18 cellular contexts compared by ENCODE assay signal in genomic region chr3:196049567-196050122, GRCh38. TPM values are rescaled to one million over a fixed set of nuclear protein-coding genes. Genes with fewer than 3 reads are reported as not detected.
DNase-seq lines count a peak whose midpoint lies in the region; ATAC-seq, FAIRE-seq and TF ChIP-seq lines count a peak whose summit lies in the region.
"Had no signal": no experiment of that assay in that cellular context is flagged by ENCODE, and none has a peak within 500 bp of the region (broad histone marks: within the 10 kb centered on the region; RNA-seq: fewer than 3 reads in every experiment).

No MANE protein-coding gene starts in this region.

- CTCF ChIA-PET in K562 (lab: Yijun Ruan, JAX; ENCODE audit: low intra/inter-chr PET ratio) = no interaction called here

- no peaks in the 10 kb centered on the region; a peak in 1 of 5 replicates for H3K4me1 ChIP-seq in K562 (replicated peaks in 1 of 2; ENCODE audit: control insufficient read depth in 2 of 2, insufficient read depth in 2 of 2, low read length in 2 of 2)
- H3K4me1 ChIP-seq: BLaER1, SJSA1 had no signal

- H3K9me1 ChIP-seq in K562 (ENCODE audit: control insufficient read depth, insufficient read depth, low read length) = no peaks in the 10 kb centered on the region

- in situ Hi-C loops in K562 (cut with MboI) = no loop called here

- 65% methylated on average over 12 of the region's 12 CpGs for WGBS in K562 (ENCODE audit: insufficient coverage, low coverage, missing lambda C conversion rate)

- no peak overlapping the region for H3K27ac ChIP-seq in K562 (ENCODE audit: extremely low read depth, low read depth, low read length)
- H3K27ac ChIP-seq: BLaER1, SJSA1 had no signal

- H3K4me3 Mint-ChIP-seq in T-helper 1 cell treated with Interleukin-12 subunit alpha and Interleukin-12 subunit beta and Interleukin-4 antibody, amounts not matched to agents 30 μg/mL and 1 μg/mL, for 36 hours = no peak overlapping the region
- H3K4me3 Mint-ChIP-seq in stimulated activated naive CD8-positive, alpha-beta T cell treated with anti-CD3 and anti-CD28 coated beads, Interleukin-15, amount 100 ng/mL, for 72 hours = no peak overlapping the region
- H3K4me3 Mint-ChIP-seq in type B pancreatic cell = no peak overlapping the region
- H3K4me3 Mint-ChIP-seq: CD8-positive, alpha-beta memory T cell; HFFc6 had no signal

- TF ChIP-seq CTCF in K562 (IDR thresholded peaks at IDR 0.05 in 2 of 3, conservative IDR thresholded peaks at IDR 0.05 in 1 of 3; ENCODE audit: insufficient read depth in 2 of 3, low read depth in 1 of 3, low read length in 3 of 3) (no peak), type B pancreatic cell (conservative IDR thresholded peaks at IDR 0.05) (no peak)

- H3K9me3 ChIP-seq in K562 (replicated peaks; ENCODE audit: control insufficient read depth, insufficient read depth, low read depth, low read length) = no peaks in the 10 kb centered on the region
- H3K9me3 ChIP-seq: BLaER1, SJSA1 had no signal

- no peaks in the 10 kb centered on the region for H3K27me3 ChIP-seq in K562 (ENCODE audit: control insufficient read depth in 2 of 2, insufficient read depth in 2 of 2, low read length in 2 of 2)
- H3K27me3 ChIP-seq: BLaER1, SJSA1 had no signal

- peaks cover 77% of the 10 kb centered on the region for H3K36me3 ChIP-seq in K562 (ENCODE audit: control insufficient read depth, insufficient read depth, low read length)

- no peak for DNase-seq in T-helper 1 cell
- no peak for DNase-seq in stimulated activated naive CD8-positive, alpha-beta T cell treated with anti-CD3 and anti-CD28 coated beads, Interleukin-15, Interleukin-2, amounts not matched to agents 100 U/mL and 50 U/mL, for 24 hours
- no peak for DNase-seq in stimulated activated naive CD8-positive, alpha-beta T cell treated with anti-CD3 and anti-CD28 coated beads, Interleukin-15, amount 100 ng/mL, for 72 hours
- DNase-seq in K562 (ENCODE audit: extremely low read depth in 1 of 4, low spot score in 3 of 4) = no peak
- DNase-seq in type B pancreatic cell (ENCODE audit: extremely low spot score, unreplicated experiment) = no peak
- DNase-seq in NCI-H345 treated with DMSO at 0.1 percent for 48 hours (lab: John Stamatoyannopoulos, UW; ENCODE audit: unreplicated experiment) = no peak
- DNase-seq: CD8-positive, alpha-beta memory T cell; DMS79 treated with DMSO at 0.1 percent for 48 hours; HFFc6; NCI-H2029; NCI-H2171; NCI-H748 treated with DMSO at 0.1 percent for 48 hours had no signal

- FAIRE-seq in K562 (lab: Jason Lieb, UNC) = no peak
- FAIRE-seq: GM18507, H1 had no signal

- BruUV-seq in K562 (replicated peaks; lab: Mats Ljungman, UMichigan) = no TSS peak

- H3K4me2 ChIP-seq in K562 (ENCODE audit: insufficient read depth, low read length) = no peak overlapping the region
- H3K4me2 ChIP-seq: BLaER1 had no signal

- H2AFZ ChIP-seq in K562 (ENCODE audit: low read depth, low read length) = no peak overlapping the region

- TF ChIP-seq EP300 in K562 (IDR thresholded peaks at IDR 0.05; ENCODE audit: low read length) = no peak

- no peak overlapping the region for H3K4me3 ChIP-seq in K562
- H3K4me3 ChIP-seq: BLaER1, SJSA1 had no signal

- peaks cover 50% of the 10 kb centered on the region for H3K36me3 Mint-ChIP-seq in T-helper 1 cell treated with Interleukin-12 subunit alpha and Interleukin-12 subunit beta and Interleukin-4 antibody, amounts not matched to agents 30 μg/mL and 1 μg/mL, for 36 hours (ENCODE audit: low read depth)
- H3K36me3 Mint-ChIP-seq in type B pancreatic cell = peaks cover 26% of the 10 kb centered on the region

- TF ChIP-seq RAD21 in K562 (CRISPR knock-in tag; conservative IDR thresholded peaks at IDR 0.05 in 1 of 2, IDR thresholded peaks at IDR 0.05 in 1 of 2) = no peak

- intact Hi-C loops in K562 (cut with micrococcal nuclease) = no loop called here

- no peak overlapping the region for H3K9ac ChIP-seq in K562 (ENCODE audit: insufficient read depth in 1 of 2, low read depth in 2 of 2, low read length in 2 of 2)
- H3K9ac ChIP-seq: BLaER1 had no signal

- peaks cover 29% of the 10 kb centered on the region for H4K20me1 ChIP-seq in K562 (replicated peaks; ENCODE audit: control insufficient read depth, insufficient read depth, low read length)

- H3K79me2 ChIP-seq in K562 (ENCODE audit: control insufficient read depth, insufficient read depth, low read length) = peaks cover 6% of the 10 kb centered on the region; the same call in 2 of the 3 replicates

- peaks cover 9% of the 10 kb centered on the region for H3K4me1 Mint-ChIP-seq in T-helper 1 cell treated with Interleukin-12 subunit alpha and Interleukin-12 subunit beta and Interleukin-4 antibody, amounts not matched to agents 30 μg/mL and 1 μg/mL, for 36 hours (ENCODE audit: low read depth)
- H3K4me1 Mint-ChIP-seq in stimulated activated naive CD8-positive, alpha-beta T cell treated with anti-CD3 and anti-CD28 coated beads, Interleukin-15, amount 100 ng/mL, for 72 hours = peaks cover 8% of the 10 kb centered on the region
- peaks cover 7% of the 10 kb centered on the region for H3K4me1 Mint-ChIP-seq in type B pancreatic cell (ENCODE audit: unreplicated experiment)
- H3K4me1 Mint-ChIP-seq: CD8-positive, alpha-beta memory T cell had no signal

- ATAC-seq in stimulated activated naive CD8-positive, alpha-beta T cell treated with anti-CD3 and anti-CD28 coated beads, Interleukin-15, Interleukin-2, amounts not matched to agents 100 U/mL and 50 U/mL, for 24 hours = peak; percentile 65
- no peak for ATAC-seq in stimulated activated naive CD8-positive, alpha-beta T cell treated with anti-CD3 and anti-CD28 coated beads, Interleukin-15, amount 100 ng/mL, for 72 hours
- ATAC-seq in K562 (peak; percentile 0; the same call in 2 of the 3 replicates), GM19467 (IDR thresholded peaks at IDR 0.05; ENCODE audit: unreplicated experiment) (no peak)

- no peak; the same call in 1 of the 2 replicates for TF ChIP-seq POLR2A in K562 (conservative IDR thresholded peaks at IDR 0.05)

- no peaks in the 10 kb centered on the region for H3K9me3 Mint-ChIP-seq in T-helper 1 cell treated with Interleukin-12 subunit alpha and Interleukin-12 subunit beta and Interleukin-4 antibody, amounts not matched to agents 30 μg/mL and 1 μg/mL, for 36 hours
- H3K9me3 Mint-ChIP-seq in stimulated activated naive CD8-positive, alpha-beta T cell treated with anti-CD3 and anti-CD28 coated beads, Interleukin-15, amount 100 ng/mL, for 72 hours = no peaks in the 10 kb centered on the region
- no peaks in the 10 kb centered on the region for H3K9me3 Mint-ChIP-seq in type B pancreatic cell
- H3K9me3 Mint-ChIP-seq: CD8-positive, alpha-beta memory T cell; HFFc6 had no signal

- peak overlapping the region; percentile 19 for H3K27ac Mint-ChIP-seq in T-helper 1 cell treated with Interleukin-12 subunit alpha and Interleukin-12 subunit beta and Interleukin-4 antibody, amounts not matched to agents 30 μg/mL and 1 μg/mL, for 36 hours
- no peak overlapping the region for H3K27ac Mint-ChIP-seq in stimulated activated naive CD8-positive, alpha-beta T cell treated with anti-CD3 and anti-CD28 coated beads, Interleukin-15, amount 100 ng/mL, for 72 hours
- peak overlapping the region; percentile 60 for H3K27ac Mint-ChIP-seq in type B pancreatic cell
- H3K27ac Mint-ChIP-seq: HFFc6 had no signal

- POLR2A ChIA-PET in K562 (lab: Yijun Ruan, JAX) = interaction anchor here (0.8 to 4.5 kb wide), 18 partner anchors 7 to 157 kb away, joined by 3 to 33 read pairs (median 5); no protein-coding TSS in a partner anchor

- H3K27me3 Mint-ChIP-seq in T-helper 1 cell treated with Interleukin-12 subunit alpha and Interleukin-12 subunit beta and Interleukin-4 antibody, amounts not matched to agents 30 μg/mL and 1 μg/mL, for 36 hours (ENCODE audit: low read depth) = no peaks in the 10 kb centered on the region
- no peaks in the 10 kb centered on the region for H3K27me3 Mint-ChIP-seq in stimulated activated naive CD8-positive, alpha-beta T cell treated with anti-CD3 and anti-CD28 coated beads, Interleukin-15, amount 100 ng/mL, for 72 hours
- H3K27me3 Mint-ChIP-seq in type B pancreatic cell = no peaks in the 10 kb centered on the region
- H3K27me3 Mint-ChIP-seq: CD8-positive, alpha-beta memory T cell had no signal

TF ChIP-seq in K562, 482 proteins besides CTCF, POLR2A, EP300 and RAD21 (continues in another document):
- no peak for TF ChIP-seq FOXP1 (CRISPR knock-in tag; IDR thresholded peaks at IDR 0.05)
- no peak for TF ChIP-seq HDAC3 (IDR thresholded peaks at IDR 0.05; ENCODE audit: borderline replicate concordance, partially characterized antibody)
- TF ChIP-seq ZNF395 (CRISPR knock-in tag; IDR thresholded peaks at IDR 0.05) = 0 out of 2 replicates have a peak, but pooled peaks have one; percentile 28
- peak; percentile 15 for TF ChIP-seq FIP1L1 (IDR thresholded peaks at IDR 0.05; ENCODE audit: low read depth, low read length, poor library complexity, severe bottlenecking)

RNA-seq across cellular contexts. Expression of gene TFRC, which starts 32.2 kb away (rescaled TPM):
- 1,487 and 3,369 TPM in 2 replicates for total RNA-seq in K562 (2011; cell fraction: chromatin; rRNA removed; ENCODE audit: low replicate concordance)
- total RNA-seq in K562 (2011; cell fraction: nucleolus; rRNA removed) = 1,103 and 1,251 TPM in 2 replicates
- 1,578 and 1,589 TPM in 2 replicates for total RNA-seq in K562 (2011; cell fraction: nucleoplasm; rRNA removed)
- 303 and 478 TPM in 2 replicates for total RNA-seq in K562 (2014; rRNA removed)
- 468 and 534 TPM in 2 replicates for total RNA-seq in K562 (2014; rRNA removed; fragmentation: Illumina TruSeq; extraction: Trizol)
- total RNA-seq in K562 (2015; rRNA removed; fragmentation: Illumina TruSeq; extraction: Trizol) = 310 and 332 TPM in 2 replicates
- total RNA-seq in K562 (2021) = 450 and 470 TPM in 2 replicates
- 521 and 679 TPM in 2 replicates for polyA plus RNA-seq in K562 (2011; rRNA removed)
- 104 and 238 TPM in 2 replicates for polyA plus RNA-seq in K562 (2011; cell fraction: cytosol; rRNA removed)
- polyA plus RNA-seq in K562 (2011; cell fraction: nucleus; rRNA removed) = 454 and 755 TPM in 2 replicates
- polyA plus RNA-seq in K562 (2012) = 166 and 406 TPM in 2 replicates
- 239 and 256 TPM in 2 replicates for polyA plus RNA-seq in K562 (2014; fragmentation: Illumina TruSeq; extraction: Trizol)
- 100 to 1,000 TPM; 149 to 308 TPM for polyA plus RNA-seq in K562 (2014; fragmentation: Nextera tagmentation; extraction: Ambion mirVana)
- 241 and 268 TPM in 2 replicates for polyA plus RNA-seq in K562 (2014; rRNA removed)
- 2,244 and 2,897 TPM in 2 replicates for polyA minus RNA-seq in K562 (2011; rRNA and poly(A)+ RNA removed)
- polyA minus RNA-seq in K562 (2011; cell fraction: cytosol; rRNA and poly(A)+ RNA removed) = 425 and 493 TPM in 2 replicates
- polyA minus RNA-seq in K562 (2011; cell fraction: nucleus; rRNA and poly(A)+ RNA removed) = 581 and 964 TPM in 2 replicates
- 140 and 247 TPM in 2 replicates for total RNA-seq in type B pancreatic cell (ENCODE audit: low replicate concordance)

Comparison
In these comparisons a context has a peak if more than half of its experiments do, and no peak if none do; other contexts are left out.
1. ATAC-seq: peak in stimulated activated naive CD8-positive, alpha-beta T cell treated with anti-CD3 and anti-CD28 coated beads, Interleukin-15, Interleukin-2, amounts not matched to agents 100 U/mL and 50 U/mL, for 24 hours (single experiment) and K562 (single experiment); none in stimulated activated naive CD8-positive, alpha-beta T cell treated with anti-CD3 and anti-CD28 coated beads, Interleukin-15, amount 100 ng/mL, for 72 hours (single experiment) and GM19467 (single experiment).
2. H3K27ac Mint-ChIP-seq: peak in T-helper 1 cell treated with Interleukin-12 subunit alpha and Interleukin-12 subunit beta and Interleukin-4 antibody, amounts not matched to agents 30 μg/mL and 1 μg/mL, for 36 hours (single experiment) and type B pancreatic cell (single experiment); none in stimulated activated naive CD8-positive, alpha-beta T cell treated with anti-CD3 and anti-CD28 coated beads, Interleukin-15, amount 100 ng/mL, for 72 hours (0 of 2).